Comparison of ENCODE assay signal across 22 cellular contexts in the genomic region with DNA sequence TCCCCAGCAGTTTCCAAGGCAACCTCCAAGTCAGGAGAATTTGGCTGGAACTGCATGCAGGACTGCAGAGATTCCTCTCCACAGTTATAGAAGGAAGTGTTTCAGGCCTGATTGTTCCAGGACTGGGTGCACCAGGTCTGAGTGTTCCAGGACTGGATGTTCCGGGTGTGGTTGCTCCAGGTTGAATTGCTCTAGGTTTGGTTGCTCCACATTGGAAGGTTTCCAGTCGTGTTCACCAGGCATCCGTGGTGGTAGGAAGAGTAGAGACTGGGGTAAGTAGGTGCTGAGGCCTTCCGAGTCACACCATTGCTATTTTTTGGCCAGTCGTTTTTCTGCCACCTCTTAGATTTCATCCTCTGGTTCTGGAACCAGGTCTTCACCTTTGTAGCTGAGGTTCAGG.
"Had no signal": no experiment of that assay in that cellular context is flagged by ENCODE, and none has a peak within 500 bp of the region (broad histone marks: within the 10 kb centered on the region; RNA-seq: fewer than 3 reads in every experiment).

No MANE protein-coding gene starts in this region.

- H3K4me3 ChIP-seq: cardiac muscle cell, MG63, Peyer's patch had no signal

- DNase-seq: activated CD4-positive, alpha-beta T cell treated with anti-CD3 and anti-CD28 coated beads for 48 hours; activated CD4-positive, alpha-beta T cell treated with anti-CD3 and anti-CD28 coated beads, Interleukin-2, amount 50 U/mL, for 48 hours; activated CD4-positive, CD25-positive, alpha-beta regulatory T cell treated with anti-CD3 and anti-CD28 coated beads, Interleukin-2, amount 50 U/mL, for 72 hours; activated CD8-positive, alpha-beta memory T cell treated with anti-CD3 and anti-CD28 coated beads, Interleukin-2, amount 10 ng/mL, durations not matched to agents 7 days and 5 days; activated effector memory CD4-positive, alpha-beta T cell treated with Interleukin-2 at 50 U/mL for 16 hours; activated naive CD4-positive, alpha-beta T cell; activated T-cell treated with anti-CD3 and anti-CD28 coated beads, Interleukin-2, amount 50 U/mL, for 24 hours; aorta; MG63; MV-4-11; NCI-H1092 treated with DMSO at 0.1 percent for 48 hours; NCI-H1436; NCI-H1694 treated with DMSO at 0.1 percent for 48 hours; NCI-H2029 treated with DMSO at 0.1 percent for 48 hours; NCI-H510A treated with DMSO at 0.1 percent for 48 hours; NCI-H69; SHP77 treated with DMSO at 0.1 percent for 48 hours; T-helper 9 cell had no signal

- H3K27me3 ChIP-seq: cardiac muscle cell, MG63, Peyer's patch had no signal

- H3K9me3 ChIP-seq: MG63, Peyer's patch had no signal

- H3K36me3 ChIP-seq: cardiac muscle cell, MG63, Peyer's patch had no signal

- H3K27ac ChIP-seq: cardiac muscle cell, KMS-11 had no signal

- ATAC-seq: activated CD8-positive, alpha-beta memory T cell treated with anti-CD3 and anti-CD28 coated beads, Interleukin-2, amount 10 ng/mL, durations not matched to agents 7 days and 5 days; WTC11 had no signal
